In genomic region chr11:32960553-32961164, GRCh38 we compare ENCODE assay signal across 8 cellular contexts. TPM values are rescaled to one million over a fixed set of nuclear protein-coding genes. Genes with fewer than 3 reads are reported as not detected.
A peak's percentile ranks its signal among the peaks of the same experiment; 100 is the strongest.
DNase-seq lines count a peak whose midpoint lies in the region; ATAC-seq, FAIRE-seq and TF ChIP-seq lines count a peak whose summit lies in the region.

No MANE protein-coding gene starts in this region.

- H3K27ac ChIP-seq in heart right ventricle: no peak overlapping the region
- no peak overlapping the region for H3K27ac ChIP-seq in GM12878 (ENCODE audit: control insufficient read depth, insufficient read depth)
- no peak overlapping the region for H3K27ac ChIP-seq in left lung

- H2AFZ ChIP-seq in GM12878 (ENCODE audit: control insufficient read depth, low read depth, low read length): no peak overlapping the region

- no peak for TF ChIP-seq EP300 in GM12878 (IDR thresholded peaks at IDR 0.05; ENCODE audit: borderline replicate concordance in 1 of 2, control insufficient read depth in 1 of 2, low read depth in 2 of 2, low read length in 2 of 2)

- in situ Hi-C loops in GM12878 (cut with MboI): no loop called here

- no peak for DNase-seq in heart right ventricle
- DNase-seq in cardiac septum (ENCODE audit: low spot score): no peak
- DNase-seq in NCI-H2029 (lab: John Stamatoyannopoulos, UW): peak; percentile 31
- DNase-seq in GM12878 (ENCODE audit: low read depth, low spot score): peak; percentile 21
- no peak for DNase-seq in left lung
- DNase-seq in kidney glomerular epithelial cell (lab: John Stamatoyannopoulos, UW): no peak

- no peak overlapping the region for H3K4me3 ChIP-seq in heart right ventricle
- no peak overlapping the region for H3K4me3 ChIP-seq in GM12878
- H3K4me3 ChIP-seq in left lung: no peak overlapping the region

- intact Hi-C loops in heart right ventricle (cut with DNase I): loop anchor here (2.0 to 10.0 kb wide), 4 partner anchors 104 to 864 kb away; no protein-coding TSS in a partner anchor
- intact Hi-C loops in cardiac septum (cut with DNase I): no loop called here
- intact Hi-C loops in GM12878 (cut with micrococcal nuclease; ENCODE audit: unreplicated experiment): loop anchor here (1.0 to 5.0 kb wide), 2 partner anchors 105 to 367 kb away; no protein-coding TSS in a partner anchor
- intact Hi-C loops in left lung (cut with DNase I): loop anchor here in 1 of 2 donors (2.0 kb wide), 1 partner anchor 106 kb away; no protein-coding TSS in a partner anchor

- H3K4me2 ChIP-seq in GM12878 (ENCODE audit: control insufficient read depth, insufficient read depth): no peak overlapping the region

- H3K9me3 ChIP-seq in heart right ventricle: no peaks in the 10 kb centered on the region
- H3K9me3 ChIP-seq in GM12878 (replicated peaks; ENCODE audit: control insufficient read depth, insufficient read depth, low read length): no peaks in the 10 kb centered on the region
- H3K9me3 ChIP-seq in left lung: no peaks in the 10 kb centered on the region

- no peaks in the 10 kb centered on the region for H3K79me2 ChIP-seq in GM12878 (ENCODE audit: control insufficient read depth, insufficient read depth, low read length)

- H3K4me1 ChIP-seq in heart right ventricle (no peaks in the 10 kb centered on the region), GM12878 (ENCODE audit: control insufficient read depth, insufficient read depth, low read length) (no peaks in the 10 kb centered on the region), left lung (no peaks in the 10 kb centered on the region)

- no peaks in the 10 kb centered on the region for H3K27me3 ChIP-seq in heart right ventricle
- H3K27me3 ChIP-seq in GM12878 (replicated peaks in 1 of 2; ENCODE audit: control insufficient read depth in 2 of 2, insufficient read depth in 2 of 2, low read length in 1 of 2): no peaks in the 10 kb centered on the region
- H3K27me3 ChIP-seq in left lung: no peaks in the 10 kb centered on the region

- H3K9ac ChIP-seq in GM12878 (ENCODE audit: control insufficient read depth, insufficient read depth, low read length): no peak overlapping the region

- POLR2A ChIA-PET in GM12878 (lab: Charles Lee): interaction anchor here (1.3 kb wide), 1 partner anchor 105 kb away, joined by 3 read pairs; no protein-coding TSS in a partner anchor

- FAIRE-seq in GM12878 (lab: Jason Lieb, UNC): no peak

- peak; percentile 40 to 80 (median 71) for TF ChIP-seq CTCF in heart right ventricle (IDR thresholded peaks at IDR 0.05)
- TF ChIP-seq CTCF in GM12878 (IDR thresholded peaks at IDR 0.05 in 2 of 3, conservative IDR thresholded peaks at IDR 0.05 in 1 of 3; ENCODE audit: control insufficient read depth in 2 of 3, extremely low read depth in 1 of 3, insufficient read depth in 1 of 3, low read depth in 3 of 3, low read length in 3 of 3): peak; percentile 38 to 71 (median 59); a peak in 5 of 6 replicates
- peak; percentile 58 to 64 for TF ChIP-seq CTCF in left lung (IDR thresholded peaks at IDR 0.05)

- SMC1A ChIA-PET in GM12878 (lab: Charles Lee; ENCODE audit: uncharacterized antibody, unreplicated experiment): interaction anchor here (0.6 to 10.3 kb wide), 7 partner anchors 15 to 193 kb away, joined by 3 to 141 read pairs (median 3); no protein-coding TSS in a partner anchor

- no peak for TF ChIP-seq POLR2A in GM12878 (IDR thresholded peaks at IDR 0.05; ENCODE audit: low read depth, low read length)

- peaks cover 0 to 85% (median 10%) of the 10 kb centered on the region in 9 donors for H3K36me3 ChIP-seq in heart right ventricle
- peaks cover 0 to 12% of the 10 kb centered on the region in 2 experiments for H3K36me3 ChIP-seq in GM12878 (ENCODE audit: control insufficient read depth in 2 of 2, insufficient read depth in 2 of 2, low read length in 1 of 2)
- peaks cover 0 to 39% of the 10 kb centered on the region in 2 donors for H3K36me3 ChIP-seq in left lung

- no peaks in the 10 kb centered on the region for H4K20me1 ChIP-seq in GM12878 (ENCODE audit: control insufficient read depth, insufficient read depth)

- ATAC-seq in heart right ventricle (no peak), GM12878 (peak; percentile 65), left lung (peak; percentile 62), HG03520 (IDR thresholded peaks at IDR 0.05; ENCODE audit: unreplicated experiment) (no peak), HG02852 (IDR thresholded peaks at IDR 0.05; ENCODE audit: unreplicated experiment) (no peak)

- RAD21 ChIA-PET in GM12878 (lab: Charles Lee; ENCODE audit: unreplicated experiment): interaction anchor here (1.0 to 15.2 kb wide), 5 partner anchors 66 to 152 kb away, joined by 3 to 144 read pairs (median 5); no protein-coding TSS in a partner anchor

- WGBS in heart right ventricle, 2 donors: 5 to 11% methylated on average over 1 of the region's 1 CpG
- WGBS in GM12878 (ENCODE audit: insufficient coverage, insufficient replicate concordance, low lambda C conversion rate, missing lambda C conversion rate): 0% methylated on average over 1 of the region's 1 CpG

- BruUV-seq in GM12878 (replicated peaks; lab: Mats Ljungman, UMichigan): no TSS peak

- TF ChIP-seq RAD21 in GM12878 (IDR thresholded peaks at IDR 0.05; ENCODE audit: insufficient read depth, low read depth, low read length): peak; percentile 90

- CTCF ChIA-PET in GM12878 (lab: Yijun Ruan, JAX): interaction anchor here (0.8 to 8.4 kb wide), 9 partner anchors 8 to 205 kb away, joined by 3 to 144 read pairs (median 6); no protein-coding TSS in a partner anchor

TF ChIP-seq in GM12878, 131 proteins besides CTCF, POLR2A, EP300 and RAD21:
- TF ChIP-seq BRCA1 (IDR thresholded peaks at IDR 0.05; ENCODE audit: low read depth, low read length): no peak
- TF ChIP-seq SMC3 (IDR thresholded peaks at IDR 0.05; ENCODE audit: borderline replicate concordance, low read length): peak; percentile 74; the same call in 1 of the 2 replicates

RNA-seq across cellular contexts. Expression of gene DEPDC7, which starts 55.0 kb away (rescaled TPM):
- total RNA-seq in heart right ventricle: under 1 TPM in 6 of 10 donors, not detected in 4; 0.17 to 0.59 (median 0.28) TPM
- 1 to 10 TPM in 1 of 2 donors, under 1 TPM in 1; 0.30 to 1.5 TPM for polyA plus RNA-seq in heart right ventricle
- total RNA-seq in cardiac septum: 0.30 TPM
- 1.3 and 1.9 TPM in 2 replicates for total RNA-seq in GM12878 (2013; cell fraction: nucleolus; rRNA removed)
- total RNA-seq in GM12878 (2014; rRNA removed): 0.44 and 0.73 TPM in 2 replicates
- 0.54 and 0.78 TPM in 2 replicates for total RNA-seq in GM12878 (2014; rRNA removed; fragmentation: Illumina TruSeq; extraction: Trizol)
- total RNA-seq in GM12878 (2021): 0.56 and 0.58 TPM in 2 replicates
- polyA plus RNA-seq in GM12878 (2011; ENCODE audit: low read depth): 0.20 TPM
- 0.48 and 1.0 TPM in 2 replicates for polyA plus RNA-seq in GM12878 (2011; rRNA removed)
- polyA plus RNA-seq in GM12878 (2011; cell fraction: cytosol; rRNA removed): 0.13 and 0.28 TPM in 2 replicates
- polyA plus RNA-seq in GM12878 (2011; cell fraction: nucleus; rRNA removed): 0.55 and 0.83 TPM in 2 replicates
- polyA plus RNA-seq in GM12878 (2012): 0.39 and 0.65 TPM in 2 replicates
- polyA plus RNA-seq in GM12878 (2014; fragmentation: Illumina TruSeq; extraction: Trizol): 0.50 and 0.57 TPM in 2 replicates
- polyA plus RNA-seq in GM12878 (2014; fragmentation: Nextera tagmentation; extraction: Ambion mirVana): under 1 TPM; 0.06 to 0.26 TPM
- 0.47 and 0.57 TPM in 2 replicates for polyA plus RNA-seq in GM12878 (2014; rRNA removed)
- 1 to 10 TPM in 1 of 2 experiments, under 1 TPM in 1; 0.45 to 1.1 TPM for polyA plus RNA-seq in GM12878 (2016; fragmentation: Nextera tagmentation; extraction: Ambion mirVana)
- polyA minus RNA-seq in GM12878 (2011; rRNA and poly(A)+ RNA removed): 0.37 TPM in 1 of 2 replicates, not detected in the other
- not detected in 2 replicates for polyA minus RNA-seq in GM12878 (2011; cell fraction: cytosol; rRNA and poly(A)+ RNA removed)
- polyA minus RNA-seq in GM12878 (2011; cell fraction: nucleus; rRNA and poly(A)+ RNA removed): 0.36 and 0.57 TPM in 2 replicates
- total RNA-seq in left lung: 1 to 10 TPM; 1.2 to 1.7 TPM

Comparison
In these comparisons a context has a peak if more than half of its experiments do, and no peak if none do; other contexts are left out.
1. ATAC-seq: peak in GM12878 (single experiment) and left lung (single experiment); none in heart right ventricle (0 of 8), HG03520 (single experiment) and HG02852 (single experiment).
2. DNase-seq: peak in NCI-H2029 (single experiment) and GM12878 (single experiment); none in heart right ventricle (0 of 2), cardiac septum (single experiment), left lung (0 of 2) and kidney glomerular epithelial cell (single experiment).
3. Peak in every context shown above with its lines, with median percentiles within 50 percentile points of each other: CTCF ChIP-seq.